In the genomic region with DNA sequence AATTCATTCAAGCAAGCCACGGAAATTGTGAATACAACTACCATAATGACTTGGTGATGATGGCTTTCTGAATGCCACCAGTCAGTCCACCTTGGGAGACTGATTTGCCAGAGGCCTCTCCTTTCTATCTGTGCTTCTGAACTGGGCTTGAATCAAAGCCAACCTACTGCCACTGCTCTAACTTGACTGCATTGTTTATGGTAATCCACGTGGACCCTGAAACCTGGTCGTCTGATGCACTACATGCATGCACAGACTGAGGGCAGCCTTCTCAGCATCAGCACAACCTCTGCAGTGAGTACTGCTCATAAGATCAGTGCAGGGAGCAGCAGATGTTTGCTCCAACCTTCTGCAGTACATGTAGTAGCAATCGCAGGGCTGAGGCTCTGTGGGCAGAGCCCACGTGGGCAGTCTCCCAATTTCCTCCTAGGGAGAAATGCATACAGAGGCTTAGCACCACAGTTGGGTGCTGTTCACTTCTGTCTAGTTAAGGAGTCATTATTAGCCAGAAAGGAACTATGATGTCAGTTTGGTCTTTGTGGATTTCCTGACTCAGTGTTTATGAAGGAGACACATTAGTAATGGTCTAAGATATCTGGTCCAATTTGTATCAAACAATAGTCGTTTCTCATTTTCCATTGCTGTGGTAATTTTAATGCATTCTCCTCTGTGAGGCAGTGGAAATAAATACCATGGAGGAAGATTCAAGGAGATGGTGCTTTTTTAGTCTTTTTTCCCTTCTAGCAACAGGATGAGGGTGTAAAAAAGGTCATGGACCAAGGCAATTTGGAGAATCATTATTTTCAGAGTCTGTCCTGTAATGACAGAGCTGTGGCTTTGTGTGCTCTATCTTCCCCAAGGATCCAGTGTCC, we compare ENCODE assay signal across 8 cellular contexts.
A peak's percentile ranks its signal among the peaks of the same experiment; 100 is the strongest.
DNase-seq lines count a peak whose midpoint lies in the region; ATAC-seq and TF ChIP-seq lines count a peak whose summit lies in the region.

No MANE protein-coding gene starts in this region.

- CTCF ChIA-PET in activated CD4-positive, alpha-beta T cell treated with anti-CD3 and anti-CD28 coated beads, Interleukin-2, amount 10 ng/mL, durations not matched to agents 7 days and 5 days (lab: Charles Lee) = interaction anchor here (1.3 to 2.0 kb wide), 2 partner anchors 10 to 139 kb away, joined by 3 to 6 read pairs; no protein-coding TSS in a partner anchor
- CTCF ChIA-PET in RWPE1 (lab: Yijun Ruan, JAX) = no interaction called here

- peak overlapping the region; percentile 15 for H3K4me3 Mint-ChIP-seq in activated CD4-positive, alpha-beta T cell treated with anti-CD3 and anti-CD28 coated beads, Interleukin-2, amount 10 ng/mL, durations not matched to agents 7 days and 5 days

- H3K27me3 Mint-ChIP-seq in activated CD4-positive, alpha-beta T cell treated with anti-CD3 and anti-CD28 coated beads, Interleukin-2, amount 10 ng/mL, durations not matched to agents 7 days and 5 days = no peaks in the 10 kb centered on the region

- no peak overlapping the region for H3K4me3 ChIP-seq in fibroblast of villous mesenchyme (ENCODE audit: low read depth, low read length)

- no peak overlapping the region for H3K27ac ChIP-seq in RWPE1

- H3K9me3 Mint-ChIP-seq in activated CD4-positive, alpha-beta T cell treated with anti-CD3 and anti-CD28 coated beads, Interleukin-2, amount 10 ng/mL, durations not matched to agents 7 days and 5 days = no peaks in the 10 kb centered on the region

- H3K27ac Mint-ChIP-seq in activated CD4-positive, alpha-beta T cell treated with anti-CD3 and anti-CD28 coated beads, Interleukin-2, amount 10 ng/mL, durations not matched to agents 7 days and 5 days = peak overlapping the region; percentile 94

- ATAC-seq in GM19328 (IDR thresholded peaks at IDR 0.05; ENCODE audit: unreplicated experiment) (peak; percentile 79), HG03342 (IDR thresholded peaks at IDR 0.05; ENCODE audit: unreplicated experiment) (peak; percentile 78)

- H3K36me3 Mint-ChIP-seq in activated CD4-positive, alpha-beta T cell treated with anti-CD3 and anti-CD28 coated beads, Interleukin-2, amount 10 ng/mL, durations not matched to agents 7 days and 5 days (ENCODE audit: low read depth) = peaks cover 2% of the 10 kb centered on the region

- H3K4me1 Mint-ChIP-seq in activated CD4-positive, alpha-beta T cell treated with anti-CD3 and anti-CD28 coated beads, Interleukin-2, amount 10 ng/mL, durations not matched to agents 7 days and 5 days = peaks cover 43% of the 10 kb centered on the region

- peak; percentile 29 for DNase-seq in COLO829 (ENCODE audit: low spot score)
- peak; percentile 54 for DNase-seq in activated CD4-positive, alpha-beta T cell treated with anti-CD3 and anti-CD28 coated beads, Interleukin-2, amount 10 ng/mL, durations not matched to agents 7 days and 5 days
- DNase-seq in fibroblast of villous mesenchyme (ENCODE audit: low read depth) = peak; percentile 45
- peak; percentile 71 for DNase-seq in stromal cell of bone marrow (ENCODE audit: low read depth)
- no peak for DNase-seq in RWPE1 (ENCODE audit: low spot score)
- DNase-seq in NCI-H128 (lab: John Stamatoyannopoulos, UW; ENCODE audit: unreplicated experiment) = no peak

- TF ChIP-seq CTCF in fibroblast of villous mesenchyme (IDR thresholded peaks at IDR 0.05; ENCODE audit: insufficient read depth, low read depth, low read length) = peak; percentile 26
- TF ChIP-seq CTCF in RWPE1 (conservative IDR thresholded peaks at IDR 0.05; ENCODE audit: low read depth) = no peak

- POLR2A ChIA-PET in activated CD4-positive, alpha-beta T cell treated with anti-CD3 and anti-CD28 coated beads, Interleukin-2, amount 10 ng/mL, durations not matched to agents 7 days and 5 days (lab: Charles Lee) = interaction anchor here (0.6 kb wide), 1 partner anchor 150 kb away, joined by 3 read pairs; no protein-coding TSS in a partner anchor
- POLR2A ChIA-PET in RWPE1 (lab: Yijun Ruan, JAX; ENCODE audit: low non-redundant PET) = no interaction called here

Comparison
In these comparisons a context has a peak if more than half of its experiments do, and no peak if none do; other contexts are left out.
1. DNase-seq: peak in COLO829 (single experiment), activated CD4-positive, alpha-beta T cell treated with anti-CD3 and anti-CD28 coated beads, Interleukin-2, amount 10 ng/mL, durations not matched to agents 7 days and 5 days (single experiment), fibroblast of villous mesenchyme (single experiment) and stromal cell of bone marrow (single experiment); none in RWPE1 (single experiment) and NCI-H128 (single experiment).